1 cellular context compared by ENCODE assay signal in genomic region chr1:99407018-99407417, GRCh38.
TF ChIP-seq lines count a peak whose summit lies in the region.

No MANE protein-coding gene starts in this region.

TF ChIP-seq in K562, 482 proteins besides CTCF, POLR2A, EP300 and RAD21 (continued from another document):
- no peak for TF ChIP-seq RREB1 (CRISPR knock-in tag; IDR thresholded peaks at IDR 0.05)
TF ChIP-seq in K562: peak in this region for 0.
